In genomic region chr7:32379486-32380115, GRCh38 we compare ENCODE assay signal across 20 cellular contexts.
A peak's percentile ranks its signal among the peaks of the same experiment; 100 is the strongest.
DNase-seq lines count a peak whose midpoint lies in the region; ATAC-seq and TF ChIP-seq lines count a peak whose summit lies in the region.
"Had no signal": no experiment of that assay in that cellular context is flagged by ENCODE, and none has a peak within 500 bp of the region (broad histone marks: within the 10 kb centered on the region; RNA-seq: fewer than 3 reads in every experiment).

No MANE protein-coding gene starts in this region.

- peaks cover 0 to 10% (median 4%) of the 10 kb centered on the region in 11 donors for H3K9me3 Mint-ChIP-seq in naive thymus-derived CD4-positive, alpha-beta T cell

- H3K27me3 ChIP-seq in right atrium auricular region = no peaks in the 10 kb centered on the region
- H3K27me3 ChIP-seq in naive thymus-derived CD4-positive, alpha-beta T cell (ENCODE audit: control insufficient read depth in 2 of 2, insufficient read depth in 2 of 2, low read length in 2 of 2) = no peaks in the 10 kb centered on the region
- H3K27me3 ChIP-seq: BE2C had no signal

- H3K27ac ChIP-seq in right atrium auricular region = no peak overlapping the region
- no peak overlapping the region for H3K27ac ChIP-seq in naive thymus-derived CD4-positive, alpha-beta T cell (ENCODE audit: low read depth, low read length)
- H3K27ac ChIP-seq: HL-60 had no signal

- H3K4me1 ChIP-seq in right atrium auricular region = no peaks in the 10 kb centered on the region
- H3K4me1 ChIP-seq in naive thymus-derived CD4-positive, alpha-beta T cell (ENCODE audit: control insufficient read depth in 2 of 2, insufficient read depth in 2 of 2, low read length in 2 of 2) = no peaks in the 10 kb centered on the region

- H3K36me3 ChIP-seq in right atrium auricular region = no peaks in the 10 kb centered on the region
- no peaks in the 10 kb centered on the region for H3K36me3 ChIP-seq in naive thymus-derived CD4-positive, alpha-beta T cell (ENCODE audit: control insufficient read depth in 2 of 3, insufficient read depth in 3 of 3, low read length in 3 of 3)
- H3K36me3 ChIP-seq: BE2C had no signal

- H3K4me1 Mint-ChIP-seq in naive thymus-derived CD4-positive, alpha-beta T cell = no peaks in the 10 kb centered on the region
- H3K4me1 Mint-ChIP-seq: CD4-positive, CD25-positive, alpha-beta regulatory T cell; CD8-positive, alpha-beta memory T cell had no signal

- H3K36me3 Mint-ChIP-seq in naive thymus-derived CD4-positive, alpha-beta T cell = no peaks in the 10 kb centered on the region
- H3K36me3 Mint-ChIP-seq: CD4-positive, CD25-positive, alpha-beta regulatory T cell; CD8-positive, alpha-beta memory T cell had no signal

- H3K27ac Mint-ChIP-seq in naive thymus-derived CD4-positive, alpha-beta T cell = no peak overlapping the region
- H3K27ac Mint-ChIP-seq: CD8-positive, alpha-beta memory T cell; GM23338; HFFc6 had no signal

- CTCF ChIA-PET in naive thymus-derived CD4-positive, alpha-beta T cell (lab: Charles Lee) = no interaction called here

- DNase-seq in left ventricle myocardium superior = no peak
- DNase-seq in right atrium auricular region (ENCODE audit: low spot score) = no peak
- peak; percentile 35 for DNase-seq in NCI-H1694 treated with DMSO at 0.1 percent for 48 hours (lab: John Stamatoyannopoulos, UW)
- DNase-seq in inferior parietal cortex (ENCODE audit: extremely low spot score) = peak; percentile 19
- DNase-seq in superior temporal gyrus (ENCODE audit: extremely low spot score) = peak; percentile 19
- no peak for DNase-seq in NAMALWA (ENCODE audit: low spot score)
- DNase-seq in naive thymus-derived CD4-positive, alpha-beta T cell = no peak
- DNase-seq: ACHN; C1 segment of cervical spinal cord; CD4-positive, CD25-positive, alpha-beta regulatory T cell; CD8-positive, alpha-beta memory T cell; COR-L47; DMS79; GDM1; HFFc6 had no signal

- no peak overlapping the region for H3K4me3 ChIP-seq in right atrium auricular region
- no peak overlapping the region for H3K4me3 ChIP-seq in naive thymus-derived CD4-positive, alpha-beta T cell (ENCODE audit: low read length)
- H3K4me3 ChIP-seq: GM23338 had no signal

- H3K4me3 Mint-ChIP-seq in naive thymus-derived CD4-positive, alpha-beta T cell = no peak overlapping the region
- H3K4me3 Mint-ChIP-seq: CD4-positive, CD25-positive, alpha-beta regulatory T cell; CD8-positive, alpha-beta memory T cell; GM23338; HFFc6 had no signal

- TF ChIP-seq CTCF in right atrium auricular region (IDR thresholded peaks at IDR 0.05) = no peak

- POLR2A ChIA-PET in naive thymus-derived CD4-positive, alpha-beta T cell (lab: Charles Lee) = no interaction called here

- peaks cover 0 to 41% (median 28%) of the 10 kb centered on the region in 5 donors for H3K27me3 Mint-ChIP-seq in naive thymus-derived CD4-positive, alpha-beta T cell

- intact Hi-C loops in left ventricle myocardium superior (cut with micrococcal nuclease) = no loop called here
- intact Hi-C loops in naive thymus-derived CD4-positive, alpha-beta T cell (cut with micrococcal nuclease) = no loop called here

- ATAC-seq in left ventricle myocardium superior (peak; percentile 44), HG02798 (IDR thresholded peaks at IDR 0.05; ENCODE audit: poor library complexity, unreplicated experiment) (no peak)
- no peak for ATAC-seq in naive thymus-derived CD4-positive, alpha-beta T cell
- ATAC-seq: HCT116 had no signal

- H3K9me3 ChIP-seq in right atrium auricular region = no peaks in the 10 kb centered on the region
- H3K9me3 ChIP-seq in naive thymus-derived CD4-positive, alpha-beta T cell (ENCODE audit: control insufficient read depth in 2 of 3, low read length in 3 of 3) = no peaks in the 10 kb centered on the region
- H3K9me3 ChIP-seq: BE2C had no signal

Comparison
In these comparisons a context has a peak if more than half of its experiments do, and no peak if none do; other contexts are left out.
1. DNase-seq: peak in NCI-H1694 treated with DMSO at 0.1 percent for 48 hours (single experiment), inferior parietal cortex (single experiment) and superior temporal gyrus (single experiment); none in left ventricle myocardium superior (single experiment), right atrium auricular region (single experiment), NAMALWA (single experiment) and naive thymus-derived CD4-positive, alpha-beta T cell (0 of 9).